ENCODE assay signal across 10 cellular contexts in the genomic region with DNA sequence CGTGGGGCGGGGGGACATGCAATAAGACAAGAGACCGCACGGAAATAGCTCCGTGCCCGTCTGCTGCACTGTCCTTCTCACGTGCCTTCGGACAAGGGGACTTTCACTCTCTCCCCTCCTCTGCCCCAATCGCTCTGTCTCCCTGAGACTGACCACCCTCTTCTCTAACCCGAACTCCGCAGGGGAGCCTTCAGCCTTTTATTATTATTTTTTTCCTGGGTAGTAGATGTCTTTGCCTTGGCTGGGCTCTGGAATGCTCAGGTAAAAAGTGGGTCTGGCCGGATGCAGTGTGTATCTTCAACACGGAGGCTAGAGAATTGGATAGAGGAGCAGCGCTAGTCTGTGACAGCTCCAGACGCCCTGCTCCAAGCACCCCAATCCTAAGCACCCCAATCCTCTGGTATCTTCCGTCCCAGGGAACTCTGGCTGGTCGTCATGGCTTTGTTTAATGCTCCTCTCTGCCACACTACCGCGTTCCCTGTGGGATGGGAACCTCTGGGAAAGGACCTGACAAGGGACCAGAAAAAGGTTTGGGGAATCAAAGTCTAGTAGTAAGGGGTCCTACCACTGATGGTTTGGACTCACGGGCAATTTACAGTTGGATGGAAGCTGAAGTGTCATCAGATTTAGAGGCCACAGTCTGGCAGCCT. TPM values are rescaled to one million over a fixed set of nuclear protein-coding genes. Genes with fewer than 3 reads are reported as not detected.
DNase-seq lines count a peak whose midpoint lies in the region; ATAC-seq and TF ChIP-seq lines count a peak whose summit lies in the region.
"Had no signal": no experiment of that assay in that cellular context is flagged by ENCODE, and none has a peak within 500 bp of the region (broad histone marks: within the 10 kb centered on the region; RNA-seq: fewer than 3 reads in every experiment).

No MANE protein-coding gene starts in this region.

- WGBS in sigmoid colon, 2 donors, result 7 to 11% methylated on average over 20 of the region's 20 CpGs

- BruUV-seq in Calu3 (replicated peaks; lab: Mats Ljungman, UMichigan), result no TSS peak

- TF ChIP-seq CTCF in Calu3 (IDR thresholded peaks at IDR 0.05; ENCODE audit: unreplicated experiment) (no peak), Peyer's patch (IDR thresholded peaks at IDR 0.05) (no peak), fibroblast of villous mesenchyme (IDR thresholded peaks at IDR 0.05; ENCODE audit: insufficient read depth, low read depth, low read length) (no peak), sigmoid colon (IDR thresholded peaks at IDR 0.05) (no peak)

- ATAC-seq in HG03045 (IDR thresholded peaks at IDR 0.05; ENCODE audit: unreplicated experiment), result no peak
- ATAC-seq in GM18502 (IDR thresholded peaks at IDR 0.05; ENCODE audit: poor library complexity, unreplicated experiment), result no peak

- DNase-seq in Calu3, result no peak
- DNase-seq in Peyer's patch, result no peak
- DNase-seq in fibroblast of villous mesenchyme (ENCODE audit: low read depth), result no peak
- DNase-seq in sigmoid colon, result no peak
- no peak for DNase-seq in stimulated activated CD4-positive, alpha-beta T cell treated with anti-CD3 and anti-CD28 coated beads, Interleukin-4, amount 100 ng/mL, for 1 hour
- DNase-seq in glomerular visceral epithelial cell (ENCODE audit: extremely low spot score), result no peak
- DNase-seq: hippocampal formation, NCI-H2029 had no signal

- H3K36me3 Mint-ChIP-seq in Calu3 (ENCODE audit: insufficient read depth, unreplicated experiment), result no peaks in the 10 kb centered on the region

- peak overlapping the region; percentile 30 for H3K4me3 Mint-ChIP-seq in Calu3 (ENCODE audit: low read depth, unreplicated experiment)

- intact Hi-C loops in Calu3 (cut with micrococcal nuclease; ENCODE audit: unreplicated experiment) (no loop called here), sigmoid colon (cut with DNase I) (loop anchor here (5.0 kb wide), 1 partner anchor 37 kb away; no protein-coding TSS in a partner anchor)

- H3K27ac Mint-ChIP-seq in Calu3 (ENCODE audit: unreplicated experiment), result no peak overlapping the region

- H3K27ac ChIP-seq in Peyer's patch (no peak overlapping the region), sigmoid colon (no peak overlapping the region)

- H3K4me3 ChIP-seq in Peyer's patch, result peak overlapping the region in 3 of 4 donors; percentile 33 to 43 (median 39)
- peak overlapping the region; percentile 34 for H3K4me3 ChIP-seq in fibroblast of villous mesenchyme (ENCODE audit: low read depth, low read length)
- peak overlapping the region in 3 of 4 donors; percentile 17 to 41 (median 37) for H3K4me3 ChIP-seq in sigmoid colon

- peaks cover 70% of the 10 kb centered on the region for H3K27me3 Mint-ChIP-seq in Calu3 (ENCODE audit: unreplicated experiment)

- H3K27me3 ChIP-seq in Peyer's patch (peaks cover 0 to 41% of the 10 kb centered on the region in 2 donors), sigmoid colon (peaks cover 38 to 76% (median 66%) of the 10 kb centered on the region in 3 donors)

- H3K4me1 Mint-ChIP-seq in Calu3 (ENCODE audit: low read depth, unreplicated experiment), result no peaks in the 10 kb centered on the region

- H3K9me3 Mint-ChIP-seq in Calu3 (ENCODE audit: low read depth, unreplicated experiment), result no peaks in the 10 kb centered on the region

- no peak for TF ChIP-seq EP300 in sigmoid colon (IDR thresholded peaks at IDR 0.05)

- CTCF ChIA-PET in Calu3 (lab: Charles Lee), result no interaction called here

- no peak for TF ChIP-seq POLR2A in Peyer's patch (IDR thresholded peaks at IDR 0.05)
- no peak for TF ChIP-seq POLR2A in sigmoid colon (IDR thresholded peaks at IDR 0.05)

- H3K36me3 ChIP-seq in Peyer's patch (no peaks in the 10 kb centered on the region), sigmoid colon (no peaks in the 10 kb centered on the region)

- H3K4me1 ChIP-seq in Peyer's patch (peaks cover 0 to 20% (median 8%) of the 10 kb centered on the region in 4 donors), sigmoid colon (peaks cover 0 to 28% (median 27%) of the 10 kb centered on the region in 4 donors)

- H3K9me3 ChIP-seq in Peyer's patch (no peaks in the 10 kb centered on the region), sigmoid colon (no peaks in the 10 kb centered on the region)

RNA-seq across cellular contexts. Expression of gene ROBO3, which starts 25.1 kb away (rescaled TPM):
- 0.69 and 0.99 TPM in 2 replicates for total RNA-seq in Calu3 (2022)
- 10 to 100 TPM in 2 of 4 donors, 1 to 10 TPM in 2; 3.6 to 49.5 (median 16.1) TPM for total RNA-seq in Peyer's patch
- total RNA-seq in fibroblast of villous mesenchyme, result 6.5 and 18.7 TPM in 2 replicates
- total RNA-seq in sigmoid colon, result 10 to 100 TPM in 2 of 4 donors, 1 to 10 TPM in 2; 9.1 to 37.7 (median 10.1) TPM
- 1 to 10 TPM; 1.6 to 7.8 (median 2.4) TPM for polyA plus RNA-seq in sigmoid colon

RNA-seq across cellular contexts. Expression of gene MSANTD2, which starts 39.9 kb away (rescaled TPM):
- total RNA-seq in Calu3 (2022), result 12.6 and 13.0 TPM in 2 replicates
- 10 to 100 TPM; 16.5 to 33.8 (median 17.3) TPM for total RNA-seq in Peyer's patch
- 11.2 and 13.5 TPM in 2 replicates for total RNA-seq in fibroblast of villous mesenchyme
- total RNA-seq in sigmoid colon, result 10 to 100 TPM in 3 of 4 donors, 1 to 10 TPM in 1; 8.6 to 23.8 (median 16.0) TPM
- polyA plus RNA-seq in sigmoid colon, result 1 to 10 TPM; 1.6 to 5.2 (median 1.8) TPM

RNA-seq across cellular contexts. Expression of gene ROBO4, which starts 57.6 kb away (rescaled TPM):
- total RNA-seq in Calu3 (2022), result not detected in 2 replicates
- 10 to 100 TPM in 1 of 4 donors, 1 to 10 TPM in 3; 3.7 to 20.6 (median 5.4) TPM for total RNA-seq in Peyer's patch
- under 0.01 and 0.86 TPM in 2 replicates for total RNA-seq in fibroblast of villous mesenchyme
- 10 to 100 TPM in 2 of 4 donors, 1 to 10 TPM in 2; 8.1 to 13.8 (median 11.0) TPM for total RNA-seq in sigmoid colon
- 1 to 10 TPM in 2 of 3 donors, under 1 TPM in 1; 0.46 to 6.2 (median 1.2) TPM for polyA plus RNA-seq in sigmoid colon
